8 cellular contexts compared by ENCODE assay signal in genomic region chr9:97109194-97109811, GRCh38.
A peak's percentile ranks its signal among the peaks of the same experiment; 100 is the strongest.
DNase-seq lines count a peak whose midpoint lies in the region; ATAC-seq lines count a peak whose summit lies in the region.

No MANE protein-coding gene starts in this region.

- 26% methylated on average over 4 of the region's 4 CpGs for WGBS in right cardiac atrium

- H3K27me3 ChIP-seq in right cardiac atrium (ENCODE audit: control insufficient read depth, insufficient read depth): no peaks in the 10 kb centered on the region

- peak; percentile 40 to 52 for ATAC-seq in right cardiac atrium
- no peak for ATAC-seq in GM21786 (IDR thresholded peaks at IDR 0.05; ENCODE audit: unreplicated experiment)

- H3K9me3 ChIP-seq in right cardiac atrium (ENCODE audit: control insufficient read depth, low read length): no peaks in the 10 kb centered on the region

- H3K4me3 ChIP-seq in right cardiac atrium (ENCODE audit: low read length): no peak overlapping the region

- H3K27ac ChIP-seq in right cardiac atrium (ENCODE audit: low read length): no peak overlapping the region

- intact Hi-C loops in right cardiac atrium (cut with DNase I): loop anchor here in 1 of 4 donors (5.0 kb wide), 1 partner anchor 252 kb away; no protein-coding TSS in a partner anchor

- peak; percentile 3 for DNase-seq in activated CD8-positive, alpha-beta memory T cell treated with anti-CD3 and anti-CD28 coated beads, Interleukin-2, amount 50 U/mL, for 24 hours (ENCODE audit: extremely low read depth)
- no peak for DNase-seq in activated CD8-positive, alpha-beta memory T cell treated with anti-CD3 and anti-CD28 coated beads, Interleukin-2, amount 50 U/mL, for 48 hours
- DNase-seq in NCI-H146 treated with DMSO at 0.1 percent for 48 hours (lab: John Stamatoyannopoulos, UW; ENCODE audit: unreplicated experiment) (peak; percentile 54), right cardiac atrium (peak in 1 of 3 donors; percentile 55), NCI-H2107 treated with DMSO at 0.1 percent for 48 hours (lab: John Stamatoyannopoulos, UW; ENCODE audit: unreplicated experiment) (no peak)
- DNase-seq in activated T-cell treated with anti-CD3 and anti-CD28 coated beads, Interleukin-2, amount 50 U/mL, for 48 hours: peak; percentile 38 to 46
- peak; percentile 1 to 13 for DNase-seq in stimulated activated CD4-positive, alpha-beta T cell treated with anti-CD3 and anti-CD28 coated beads, Interleukin-1b, Interleukin-23, amount 100 ng/mL, for 4 hours (ENCODE audit: low read depth in 2 of 2)

- H3K4me1 ChIP-seq in right cardiac atrium (ENCODE audit: control insufficient read depth, insufficient read depth, low read length): no peaks in the 10 kb centered on the region

Comparison
In these comparisons a context has a peak if more than half of its experiments do, and no peak if none do; other contexts are left out.
1. DNase-seq: peak in activated CD8-positive, alpha-beta memory T cell treated with anti-CD3 and anti-CD28 coated beads, Interleukin-2, amount 50 U/mL, for 24 hours (single experiment), NCI-H146 treated with DMSO at 0.1 percent for 48 hours (single experiment), activated T-cell treated with anti-CD3 and anti-CD28 coated beads, Interleukin-2, amount 50 U/mL, for 48 hours (2 of 2) and stimulated activated CD4-positive, alpha-beta T cell treated with anti-CD3 and anti-CD28 coated beads, Interleukin-1b, Interleukin-23, amount 100 ng/mL, for 4 hours (2 of 2); none in activated CD8-positive, alpha-beta memory T cell treated with anti-CD3 and anti-CD28 coated beads, Interleukin-2, amount 50 U/mL, for 48 hours (single experiment) and NCI-H2107 treated with DMSO at 0.1 percent for 48 hours (single experiment).